Comparison of ENCODE assay signal across 12 cellular contexts in genomic region chr12:47403681-47404080, GRCh38.
DNase-seq lines count a peak whose midpoint lies in the region; ATAC-seq and TF ChIP-seq lines count a peak whose summit lies in the region.
"Had no signal": no experiment of that assay in that cellular context is flagged by ENCODE, and none has a peak within 500 bp of the region (broad histone marks: within the 10 kb centered on the region; RNA-seq: fewer than 3 reads in every experiment).

No MANE protein-coding gene starts in this region.

- H3K9me3 ChIP-seq in spleen: peaks cover 0 to 10% (median 0%) of the 10 kb centered on the region in 8 donors
- H3K9me3 ChIP-seq: Caco-2 had no signal

- TF ChIP-seq POLR2A in spleen (IDR thresholded peaks at IDR 0.05): no peak

- no peak for ATAC-seq in activated T-helper 17 cell treated with anti-CD3 and anti-CD28 coated beads, Interleukin-2, amount 50 U/mL, for 72 hours (replicated peaks)
- no peak for ATAC-seq in naive thymus-derived CD8-positive, alpha-beta T cell
- ATAC-seq: A549 had no signal

- H3K4me3 Mint-ChIP-seq in activated naive CD4-positive, alpha-beta T cell treated with anti-CD3 and anti-CD28 coated beads, Interleukin-2, amount 50 U/mL, for 24 hours: no peak overlapping the region
- H3K4me3 Mint-ChIP-seq in activated T-helper 17 cell treated with anti-CD3 and anti-CD28 coated beads, Interleukin-2, amount 50 U/mL, for 72 hours: peak overlapping the region; percentile 88
- H3K4me3 Mint-ChIP-seq in naive thymus-derived CD8-positive, alpha-beta T cell: peak overlapping the region in 1 of 10 donors; percentile 15
- H3K4me3 Mint-ChIP-seq: CD4-positive, alpha-beta T cell; H9 had no signal

- no peaks in the 10 kb centered on the region for H3K36me3 ChIP-seq in spleen

- intact Hi-C loops in spleen (cut with DNase I; ENCODE audit: low total_unique reads): loop anchor here (5.0 kb wide), 1 partner anchor 371 kb away; no protein-coding TSS in a partner anchor

- peaks cover 78% of the 10 kb centered on the region for H3K4me1 Mint-ChIP-seq in activated naive CD4-positive, alpha-beta T cell treated with anti-CD3 and anti-CD28 coated beads, Interleukin-2, amount 50 U/mL, for 24 hours
- H3K4me1 Mint-ChIP-seq in activated T-helper 17 cell treated with anti-CD3 and anti-CD28 coated beads, Interleukin-2, amount 50 U/mL, for 72 hours: peaks cover 51% of the 10 kb centered on the region
- H3K4me1 Mint-ChIP-seq in naive thymus-derived CD8-positive, alpha-beta T cell: peaks cover 21 to 56% (median 40%) of the 10 kb centered on the region in 4 donors
- H3K4me1 Mint-ChIP-seq: H9 had no signal

- H3K4me1 ChIP-seq in spleen: peaks cover 5 to 17% (median 14%) of the 10 kb centered on the region in 6 donors

- H3K27ac ChIP-seq in spleen: no peak overlapping the region
- H3K27ac ChIP-seq: C4-2B had no signal

- peaks cover 6% of the 10 kb centered on the region for H3K9me3 Mint-ChIP-seq in activated naive CD4-positive, alpha-beta T cell treated with anti-CD3 and anti-CD28 coated beads, Interleukin-2, amount 50 U/mL, for 24 hours
- no peaks in the 10 kb centered on the region for H3K9me3 Mint-ChIP-seq in activated T-helper 17 cell treated with anti-CD3 and anti-CD28 coated beads, Interleukin-2, amount 50 U/mL, for 72 hours
- peaks cover 0 to 16% (median 3%) of the 10 kb centered on the region in 9 donors for H3K9me3 Mint-ChIP-seq in naive thymus-derived CD8-positive, alpha-beta T cell
- H3K9me3 Mint-ChIP-seq: CD4-positive, alpha-beta T cell had no signal

- H3K27me3 Mint-ChIP-seq in activated naive CD4-positive, alpha-beta T cell treated with anti-CD3 and anti-CD28 coated beads, Interleukin-2, amount 50 U/mL, for 24 hours: no peaks in the 10 kb centered on the region
- H3K27me3 Mint-ChIP-seq in activated T-helper 17 cell treated with anti-CD3 and anti-CD28 coated beads, Interleukin-2, amount 50 U/mL, for 72 hours: no peaks in the 10 kb centered on the region
- H3K27me3 Mint-ChIP-seq in naive thymus-derived CD8-positive, alpha-beta T cell: no peaks in the 10 kb centered on the region
- H3K27me3 Mint-ChIP-seq: CD4-positive, alpha-beta T cell had no signal

- no peak overlapping the region for H3K4me3 ChIP-seq in spleen
- H3K4me3 ChIP-seq: A549 had no signal

- 91 to 100% (median 94%) methylated on average over 1 of the region's 1 CpG for WGBS in spleen, 5 donors

- POLR2A ChIA-PET in naive thymus-derived CD8-positive, alpha-beta T cell (lab: Charles Lee): interaction anchor here (1.1 kb wide), 1 partner anchor 201 kb away, joined by 3 read pairs; no protein-coding TSS in a partner anchor

- no peak for DNase-seq in activated naive CD4-positive, alpha-beta T cell treated with anti-CD3 and anti-CD28 coated beads, Interleukin-2, amount 50 U/mL, for 16 hours
- DNase-seq in naive thymus-derived CD8-positive, alpha-beta T cell: no peak
- no peak for DNase-seq in NCI-H1092 treated with DMSO at 0.1 percent for 48 hours (lab: John Stamatoyannopoulos, UW)
- DNase-seq in spleen: no peak
- DNase-seq: AML-193; Caco-2; CD4-positive, alpha-beta T cell; H9 had no signal

- H3K27ac Mint-ChIP-seq in activated naive CD4-positive, alpha-beta T cell treated with anti-CD3 and anti-CD28 coated beads, Interleukin-2, amount 50 U/mL, for 24 hours: peak overlapping the region; percentile 92
- H3K27ac Mint-ChIP-seq in activated T-helper 17 cell treated with anti-CD3 and anti-CD28 coated beads, Interleukin-2, amount 50 U/mL, for 72 hours: peak overlapping the region; percentile 58
- peak overlapping the region in 6 of 10 donors; percentile 16 to 83 (median 50) for H3K27ac Mint-ChIP-seq in naive thymus-derived CD8-positive, alpha-beta T cell
- H3K27ac Mint-ChIP-seq: CD4-positive, alpha-beta T cell; H9 had no signal

- peaks cover 6% of the 10 kb centered on the region for H3K36me3 Mint-ChIP-seq in activated naive CD4-positive, alpha-beta T cell treated with anti-CD3 and anti-CD28 coated beads, Interleukin-2, amount 50 U/mL, for 24 hours
- H3K36me3 Mint-ChIP-seq in activated T-helper 17 cell treated with anti-CD3 and anti-CD28 coated beads, Interleukin-2, amount 50 U/mL, for 72 hours (ENCODE audit: low read depth): no peaks in the 10 kb centered on the region
- H3K36me3 Mint-ChIP-seq in naive thymus-derived CD8-positive, alpha-beta T cell: no peaks in the 10 kb centered on the region

- H3K27me3 ChIP-seq in spleen (replicated peaks in 1 of 7): no peaks in the 10 kb centered on the region

- TF ChIP-seq CTCF in spleen (IDR thresholded peaks at IDR 0.05 in 8 of 11, conservative IDR thresholded peaks at IDR 0.05 in 3 of 11): no peak
